ENCODE assay signal across 1 cellular context in genomic region chr3:23913873-23914743, GRCh38.
TF ChIP-seq lines count a peak whose summit lies in the region.

No MANE protein-coding gene starts in this region.

TF ChIP-seq in HEK293, 187 proteins besides CTCF, POLR2A, EP300 and RAD21 (continued from another document):
- TF ChIP-seq, protein P1, sequence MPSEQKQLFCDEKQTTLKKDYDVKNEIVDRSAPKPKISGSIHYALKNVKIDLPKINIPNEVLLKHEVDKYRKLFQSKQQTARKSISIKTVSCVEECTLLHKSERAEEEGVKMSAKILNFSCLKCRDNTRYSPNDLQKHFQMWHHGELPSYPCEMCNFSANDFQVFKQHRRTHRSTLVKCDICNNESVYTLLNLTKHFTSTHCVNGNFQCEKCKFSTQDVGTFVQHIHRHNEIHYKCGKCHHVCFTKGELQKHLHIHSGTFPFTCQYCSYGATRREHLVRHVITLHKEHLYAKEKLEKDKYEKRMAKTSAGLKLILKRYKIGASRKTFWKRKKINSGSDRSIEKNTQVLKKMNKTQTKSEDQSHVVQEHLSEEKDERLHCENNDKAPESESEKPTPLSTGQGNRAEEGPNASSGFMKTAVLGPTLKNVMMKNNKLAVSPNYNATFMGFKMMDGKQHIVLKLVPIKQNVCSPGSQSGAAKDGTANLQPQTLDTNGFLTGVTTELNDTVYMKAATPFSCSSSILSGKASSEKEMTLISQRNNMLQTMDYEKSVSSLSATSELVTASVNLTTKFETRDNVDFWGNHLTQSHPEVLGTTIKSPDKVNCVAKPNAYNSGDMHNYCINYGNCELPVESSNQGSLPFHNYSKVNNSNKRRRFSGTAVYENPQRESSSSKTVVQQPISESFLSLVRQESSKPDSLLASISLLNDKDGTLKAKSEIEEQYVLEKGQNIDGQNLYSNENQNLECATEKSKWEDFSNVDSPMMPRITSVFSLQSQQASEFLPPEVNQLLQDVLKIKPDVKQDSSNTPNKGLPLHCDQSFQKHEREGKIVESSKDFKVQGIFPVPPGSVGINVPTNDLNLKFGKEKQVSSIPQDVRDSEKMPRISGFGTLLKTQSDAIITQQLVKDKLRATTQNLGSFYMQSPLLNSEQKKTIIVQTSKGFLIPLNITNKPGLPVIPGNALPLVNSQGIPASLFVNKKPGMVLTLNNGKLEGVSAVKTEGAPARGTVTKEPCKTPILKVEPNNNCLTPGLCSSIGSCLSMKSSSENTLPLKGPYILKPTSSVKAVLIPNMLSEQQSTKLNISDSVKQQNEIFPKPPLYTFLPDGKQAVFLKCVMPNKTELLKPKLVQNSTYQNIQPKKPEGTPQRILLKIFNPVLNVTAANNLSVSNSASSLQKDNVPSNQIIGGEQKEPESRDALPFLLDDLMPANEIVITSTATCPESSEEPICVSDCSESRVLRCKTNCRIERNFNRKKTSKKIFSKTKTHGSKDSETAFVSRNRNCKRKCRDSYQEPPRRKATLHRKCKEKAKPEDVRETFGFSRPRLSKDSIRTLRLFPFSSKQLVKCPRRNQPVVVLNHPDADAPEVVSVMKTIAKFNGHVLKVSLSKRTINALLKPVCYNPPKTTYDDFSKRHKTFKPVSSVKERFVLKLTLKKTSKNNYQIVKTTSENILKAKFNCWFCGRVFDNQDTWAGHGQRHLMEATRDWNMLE (tag by site-specific recombination; conservative IDR thresholded peaks at IDR 0.05; ENCODE audit: low read depth): no peak
- TF ChIP-seq ZNF629 (tag by site-specific recombination; IDR thresholded peaks at IDR 0.05): peak; percentile 57
- TF ChIP-seq SP3 (tag by site-specific recombination; IDR thresholded peaks at IDR 0.05): no peak
- TF ChIP-seq EGR2 (tag by site-specific recombination; IDR thresholded peaks at IDR 0.05; ENCODE audit: low read depth): no peak
- no peak for TF ChIP-seq ZNF600 (tag by site-specific recombination; IDR thresholded peaks at IDR 0.05)
- peak; percentile 94 for TF ChIP-seq SCRT2 (tag by site-specific recombination; IDR thresholded peaks at IDR 0.05)
TF ChIP-seq in HEK293: peak in this region for 9.
